8 cellular contexts compared by ENCODE assay signal in genomic region chrX:120604359-120604782, GRCh38. TPM values are rescaled to one million over a fixed set of nuclear protein-coding genes. Genes with fewer than 3 reads are reported as not detected.
DNase-seq lines count a peak whose midpoint lies in the region; ATAC-seq and TF ChIP-seq lines count a peak whose summit lies in the region.

No MANE protein-coding gene starts in this region.

- H3K4me3 Mint-ChIP-seq in neural crest cell: peak overlapping the region; percentile 95

- H3K27ac Mint-ChIP-seq in neural crest cell (ENCODE audit: unreplicated experiment): peak overlapping the region; percentile 81

- DNase-seq in ACHN (peak; percentile 6), NCI-H524 treated with DMSO at 0.1 percent for 48 hours (lab: John Stamatoyannopoulos, UW) (peak; percentile 38), fibroblast of villous mesenchyme (ENCODE audit: low read depth) (peak; percentile 68), neural crest cell (ENCODE audit: low read depth, low spot score) (no peak), islet precursor cell (no peak)
- peak; percentile 24 to 32 for DNase-seq in activated T-cell treated with anti-CD3 and anti-CD28 coated beads, Interleukin-2, amount 50 U/mL, for 48 hours

- H3K4me3 ChIP-seq in fibroblast of villous mesenchyme (ENCODE audit: low read depth, low read length): peak overlapping the region; percentile 71

- no peaks in the 10 kb centered on the region for H3K9me3 Mint-ChIP-seq in neural crest cell

- peaks cover 3% of the 10 kb centered on the region for H3K36me3 Mint-ChIP-seq in neural crest cell (ENCODE audit: low read depth)

- H3K4me1 Mint-ChIP-seq in neural crest cell: peaks cover 12% of the 10 kb centered on the region

- ATAC-seq in GM18502 (IDR thresholded peaks at IDR 0.05; ENCODE audit: poor library complexity, unreplicated experiment): peak; percentile 57
- ATAC-seq in HG03135 (IDR thresholded peaks at IDR 0.05; ENCODE audit: unreplicated experiment): peak; percentile 51

- in situ Hi-C loops in ACHN (cut with HindIII; ENCODE audit: low pct_ligation_motif_present, low pct_unique_long_range_greater_than_20kb, low sequenced_read_pairs): no loop called here

- TF ChIP-seq CTCF in fibroblast of villous mesenchyme (IDR thresholded peaks at IDR 0.05; ENCODE audit: insufficient read depth, low read depth, low read length) (no peak), neural crest cell (conservative IDR thresholded peaks at IDR 0.05) (no peak)

- H3K27me3 Mint-ChIP-seq in neural crest cell (ENCODE audit: low read depth): peaks cover 9% of the 10 kb centered on the region

RNA-seq across cellular contexts. Expression of gene MCTS1, which starts 0.5 kb away (rescaled TPM):
- total RNA-seq in fibroblast of villous mesenchyme: 37.4 and 47.1 TPM in 2 replicates
- total RNA-seq in neural crest cell: 38.0 and 38.7 TPM in 2 replicates

RNA-seq across cellular contexts. Expression of gene C1GALT1C1, which starts 25.5 kb away (rescaled TPM):
- 35.4 and 84.2 TPM in 2 replicates for total RNA-seq in fibroblast of villous mesenchyme
- total RNA-seq in neural crest cell: 11.9 and 12.3 TPM in 2 replicates

RNA-seq across cellular contexts. Expression of gene CUL4B, which starts 43.6 kb away (rescaled TPM):
- total RNA-seq in fibroblast of villous mesenchyme (75.4 and 212 TPM in 2 replicates), neural crest cell (46.7 and 52.2 TPM in 2 replicates)

Comparison
In these comparisons a context has a peak if more than half of its experiments do, and no peak if none do; other contexts are left out.
1. DNase-seq: peak in ACHN (single experiment), NCI-H524 treated with DMSO at 0.1 percent for 48 hours (single experiment), activated T-cell treated with anti-CD3 and anti-CD28 coated beads, Interleukin-2, amount 50 U/mL, for 48 hours (2 of 2) and fibroblast of villous mesenchyme (single experiment); none in neural crest cell (single experiment) and islet precursor cell (single experiment).